Comparison of ENCODE assay signal across 9 cellular contexts in the genomic region with DNA sequence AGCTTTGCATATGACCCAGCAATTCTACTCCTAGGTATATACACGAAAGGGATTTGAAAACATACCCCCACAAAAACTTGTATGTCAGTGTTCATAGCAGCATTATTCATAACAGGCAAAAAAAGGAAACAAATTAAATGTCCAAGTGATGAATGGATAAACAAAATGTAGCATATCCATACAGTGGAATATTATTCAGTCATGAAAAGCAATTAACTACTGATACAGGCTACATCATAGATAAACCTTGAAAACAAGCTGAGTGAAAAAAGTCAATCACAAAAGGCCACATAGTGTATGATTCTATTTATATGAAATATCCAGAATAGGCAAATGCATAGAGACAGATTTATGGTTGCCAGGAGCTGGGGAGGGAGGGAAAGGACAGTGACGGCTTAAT. TPM values are rescaled to one million over a fixed set of nuclear protein-coding genes. Genes with fewer than 3 reads are reported as not detected.
A peak's percentile ranks its signal among the peaks of the same experiment; 100 is the strongest.
DNase-seq lines count a peak whose midpoint lies in the region; ATAC-seq and TF ChIP-seq lines count a peak whose summit lies in the region.
"Had no signal": no experiment of that assay in that cellular context is flagged by ENCODE, and none has a peak within 500 bp of the region (broad histone marks: within the 10 kb centered on the region; RNA-seq: fewer than 3 reads in every experiment).

No MANE protein-coding gene starts in this region.

- no peak overlapping the region for H2BK15ac ChIP-seq in mesenchymal stem cell (ENCODE audit: low read depth, poor library complexity, severe bottlenecking)

- H3K36me3 ChIP-seq in HUES48 (ENCODE audit: control insufficient read depth, insufficient read depth, low read length) (peaks cover 43% of the 10 kb centered on the region), adipocyte (ENCODE audit: control insufficient read depth, insufficient read depth, low read length, severe bottlenecking) (peaks cover 18% of the 10 kb centered on the region), mesenchymal stem cell (ENCODE audit: control insufficient read depth in 1 of 2, insufficient read depth in 2 of 2, low read depth in 1 of 2, low read length in 2 of 2) (peaks cover 23 to 26% of the 10 kb centered on the region in 2 experiments)

- no peak overlapping the region for H3K4ac ChIP-seq in mesenchymal stem cell (ENCODE audit: low read depth in 1 of 2, low read length in 2 of 2)

- no peak overlapping the region for H3K23ac ChIP-seq in mesenchymal stem cell (ENCODE audit: low read length in 2 of 2)

- H3K14ac ChIP-seq in mesenchymal stem cell (ENCODE audit: low read length in 2 of 2), result no peak overlapping the region

- peak overlapping the region; percentile 92 for H3K9ac ChIP-seq in HUES48 (ENCODE audit: low read depth, low read length)
- peak overlapping the region; percentile 91 for H3K9ac ChIP-seq in adipocyte (ENCODE audit: low read length)
- H3K9ac ChIP-seq in mesenchymal stem cell (ENCODE audit: low read length), result peak overlapping the region; percentile 95

- H4K91ac ChIP-seq in mesenchymal stem cell (ENCODE audit: low read length), result no peak overlapping the region

- peak overlapping the region; percentile 89 for H3K4me3 ChIP-seq in HUES48 (ENCODE audit: low read depth, low read length)
- H3K4me3 ChIP-seq in adipocyte (ENCODE audit: low read length), result peak overlapping the region; percentile 93
- peak overlapping the region in 1 of 2 experiments; percentile 90 for H3K4me3 ChIP-seq in mesenchymal stem cell (ENCODE audit: insufficient read depth in 1 of 2, low read depth in 1 of 2, low read length in 2 of 2)

- no peak overlapping the region for H2AFZ ChIP-seq in mesenchymal stem cell (ENCODE audit: low read depth, low read length)

- no peak overlapping the region for H2BK12ac ChIP-seq in mesenchymal stem cell (ENCODE audit: low read length in 2 of 2)

- H3K27me3 ChIP-seq in HUES48 (ENCODE audit: control insufficient read depth, insufficient read depth, low read length), result no peaks in the 10 kb centered on the region
- H3K27me3 ChIP-seq in adipocyte (replicated peaks; ENCODE audit: control insufficient read depth, insufficient read depth, low read length), result no peaks in the 10 kb centered on the region
- no peaks in the 10 kb centered on the region for H3K27me3 ChIP-seq in mesenchymal stem cell (ENCODE audit: control insufficient read depth in 1 of 2, insufficient read depth in 1 of 2, low read length in 2 of 2)

- no peak overlapping the region for H2BK120ac ChIP-seq in mesenchymal stem cell (ENCODE audit: low read depth, low read length)

- WGBS in mesenchymal stem cell, result no CpG with 5 or more reads among the region's 2 CpGs

- H3K18ac ChIP-seq in mesenchymal stem cell (ENCODE audit: low read depth in 1 of 2, low read length in 2 of 2), result no peak overlapping the region

- H3K4me1 ChIP-seq in HUES48 (ENCODE audit: control insufficient read depth, insufficient read depth, low read length) (peaks cover 5% of the 10 kb centered on the region), adipocyte (ENCODE audit: control insufficient read depth, insufficient read depth, low read length) (peaks cover 12% of the 10 kb centered on the region), mesenchymal stem cell (ENCODE audit: control insufficient read depth, insufficient read depth, low read depth, low read length) (peaks cover 7% of the 10 kb centered on the region)

- H4K8ac ChIP-seq in mesenchymal stem cell (ENCODE audit: low read length), result no peak overlapping the region

- no peak overlapping the region for H2AK5ac ChIP-seq in mesenchymal stem cell (ENCODE audit: low read length, severe bottlenecking)

- H3K79me1 ChIP-seq in mesenchymal stem cell (replicated peaks; ENCODE audit: low read length, poor library complexity, severe bottlenecking), result peaks cover 19% of the 10 kb centered on the region

- H2BK5ac ChIP-seq in mesenchymal stem cell (ENCODE audit: low read depth, low read length, poor library complexity, severe bottlenecking), result no peak overlapping the region

- H3K27ac ChIP-seq in C4-2B (peak overlapping the region; percentile 95), HUES48 (ENCODE audit: low read depth, low read length) (peak overlapping the region; percentile 87), mesenchymal stem cell (ENCODE audit: low read length, poor library complexity, severe bottlenecking) (no peak overlapping the region)

- H3K9me3 ChIP-seq in HUES48 (ENCODE audit: control insufficient read depth, insufficient read depth, low read length) (no peaks in the 10 kb centered on the region), adipocyte (ENCODE audit: control insufficient read depth, low read length) (no peaks in the 10 kb centered on the region), mesenchymal stem cell (ENCODE audit: control insufficient read depth, low read length) (no peaks in the 10 kb centered on the region)
- H3K9me3 ChIP-seq: thoracic aorta had no signal

- ATAC-seq in GM18858 (IDR thresholded peaks at IDR 0.05; ENCODE audit: unreplicated experiment) (no peak), GM21619 (IDR thresholded peaks at IDR 0.05; ENCODE audit: unreplicated experiment) (no peak), HG02588 (IDR thresholded peaks at IDR 0.05; ENCODE audit: unreplicated experiment) (no peak), GM21526 (IDR thresholded peaks at IDR 0.05; ENCODE audit: low FRiP score, unreplicated experiment) (no peak)

- peak overlapping the region; percentile 83 for H3K4me2 ChIP-seq in mesenchymal stem cell (ENCODE audit: low read length, poor library complexity, severe bottlenecking)

- DNase-seq in adipocyte (ENCODE audit: low read depth) (no peak), mesenchymal stem cell (no peak)

- no peak for TF ChIP-seq CTCF in C4-2B (conservative IDR thresholded peaks at IDR 0.05)

RNA-seq across cellular contexts. Expression of a gene that starts 0.7 kb away (rescaled TPM):
- polyA plus RNA-seq in mesenchymal stem cell (2013, experiment 1 of 2), result 1.1 TPM
- polyA plus RNA-seq in mesenchymal stem cell (2013, experiment 2 of 2), result 1.1 TPM

RNA-seq across cellular contexts. Expression of a gene that starts 0.7 kb away (rescaled TPM):
- polyA plus RNA-seq in mesenchymal stem cell (2013, experiment 1 of 2), result 75.2 TPM
- polyA plus RNA-seq in mesenchymal stem cell (2013, experiment 2 of 2), result 75.5 TPM

RNA-seq across cellular contexts. Expression of a gene that starts 23.6 kb away (rescaled TPM):
- polyA plus RNA-seq in mesenchymal stem cell (2013, experiment 1 of 2), result 126 TPM
- 126 TPM for polyA plus RNA-seq in mesenchymal stem cell (2013, experiment 2 of 2)

RNA-seq across cellular contexts. Expression of a gene that starts 27.8 kb away (rescaled TPM):
- polyA plus RNA-seq in mesenchymal stem cell (2013, experiment 1 of 2), result 27.9 TPM
- 27.6 TPM for polyA plus RNA-seq in mesenchymal stem cell (2013, experiment 2 of 2)

RNA-seq across cellular contexts. Expression of a gene that starts 52.3 kb away (rescaled TPM):
- 34.3 TPM for polyA plus RNA-seq in mesenchymal stem cell (2013, experiment 1 of 2)
- 31.7 TPM for polyA plus RNA-seq in mesenchymal stem cell (2013, experiment 2 of 2)
